8 cellular contexts compared by ENCODE assay signal in genomic region chr4:112490808-112491207, GRCh38. TPM values are rescaled to one million over a fixed set of nuclear protein-coding genes. Genes with fewer than 3 reads are reported as not detected.
"Had no signal": no experiment of that assay in that cellular context is flagged by ENCODE, and none has a peak within 500 bp of the region (broad histone marks: within the 10 kb centered on the region; RNA-seq: fewer than 3 reads in every experiment).

No MANE protein-coding gene starts in this region.

RNA-seq across cellular contexts. Expression of gene NEUROG2, which starts 25.2 kb away (rescaled TPM):
- total RNA-seq: PC-3, PC-9, Peyer's patch, Right ventricle myocardium inferior, Right ventricle myocardium superior, SJSA1, T-cell had no signal
- polyA plus RNA-seq: SK-N-SH had no signal
